Comparison of ENCODE assay signal across 10 cellular contexts in the genomic region with DNA sequence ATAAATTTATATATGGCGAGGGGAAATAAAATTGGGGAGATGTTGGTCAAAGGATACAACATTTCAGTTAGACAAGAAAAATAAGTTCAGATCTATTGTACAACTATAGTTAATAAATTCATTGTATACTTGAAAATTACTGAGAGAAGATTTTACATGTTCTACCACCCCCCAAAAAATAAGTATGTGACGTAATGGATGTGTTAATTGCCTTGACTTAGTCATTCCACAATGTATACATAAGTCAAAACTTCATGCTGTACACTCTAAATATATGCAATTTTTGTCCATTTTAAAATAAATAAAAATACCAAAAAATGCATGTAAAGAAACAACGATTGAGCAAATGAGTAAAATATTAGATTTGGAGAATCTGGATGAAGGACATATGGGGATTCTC. TPM values are rescaled to one million over a fixed set of nuclear protein-coding genes. Genes with fewer than 3 reads are reported as not detected.
DNase-seq lines count a peak whose midpoint lies in the region; ATAC-seq, FAIRE-seq and TF ChIP-seq lines count a peak whose summit lies in the region.
"Had no signal": no experiment of that assay in that cellular context is flagged by ENCODE, and none has a peak within 500 bp of the region (broad histone marks: within the 10 kb centered on the region; RNA-seq: fewer than 3 reads in every experiment).

No MANE protein-coding gene starts in this region.

- peaks cover 3 to 19% of the 10 kb centered on the region in 2 experiments; a peak in 3 of 4 replicates for H3K4me1 ChIP-seq in HCT116 (ENCODE audit: control insufficient read depth in 1 of 2, insufficient read depth in 2 of 2, low read length in 2 of 2)
- peaks cover 23% of the 10 kb centered on the region for H3K4me1 ChIP-seq in smooth muscle cell (ENCODE audit: low read depth)

- peaks cover 15% of the 10 kb centered on the region for H3F3A ChIP-seq in smooth muscle cell (ENCODE audit: low read depth)

- H3K4me3 ChIP-seq in HCT116 (replicated peaks in 1 of 2; ENCODE audit: low read depth in 1 of 2, low read length in 2 of 2), result peak overlapping the region; percentile 64 to 67; a peak in 3 of 4 replicates
- peak overlapping the region; percentile 76 for H3K4me3 ChIP-seq in fibroblast of the aortic adventitia (ENCODE audit: low read depth, low read length)
- H3K4me3 ChIP-seq in smooth muscle cell, result peak overlapping the region; percentile 94

- CTCF ChIA-PET in HCT116 (lab: Charles Lee), result no interaction called here

- peak overlapping the region; percentile 84 for H3K4me2 ChIP-seq in HCT116 (ENCODE audit: low read length)
- peak overlapping the region; percentile 99 for H3K4me2 ChIP-seq in smooth muscle cell

- intact Hi-C loops in HCT116 (cut with micrococcal nuclease), result loop anchor here (10.0 kb wide), 1 partner anchor 60 kb away; no protein-coding TSS in a partner anchor

- H3K36me3 ChIP-seq in HCT116 (ENCODE audit: control insufficient read depth in 1 of 2, insufficient read depth in 2 of 2, low read length in 2 of 2) (no peaks in the 10 kb centered on the region), smooth muscle cell (ENCODE audit: low read depth) (no peaks in the 10 kb centered on the region)

- TF ChIP-seq CTCF in HCT116 (IDR thresholded peaks at IDR 0.05 in 2 of 3, conservative IDR thresholded peaks at IDR 0.05 in 1 of 3; ENCODE audit: borderline replicate concordance in 1 of 3, insufficient read depth in 1 of 3, low read depth in 2 of 3, low read length in 2 of 3) (no peak), VCaP (conservative IDR thresholded peaks at IDR 0.05) (no peak), fibroblast of the aortic adventitia (IDR thresholded peaks at IDR 0.05; ENCODE audit: insufficient read depth, low read length) (no peak), smooth muscle cell (IDR thresholded peaks at IDR 0.05; ENCODE audit: borderline replicate concordance, insufficient read depth, poor library complexity, severe bottlenecking) (no peak)

- H4K20me1 ChIP-seq in HCT116 (ENCODE audit: insufficient read depth) (no peaks in the 10 kb centered on the region), smooth muscle cell (ENCODE audit: low read depth) (peaks cover 38% of the 10 kb centered on the region)

- H3K9ac ChIP-seq in HCT116 (ENCODE audit: low read length) (peak overlapping the region; percentile 92), smooth muscle cell (ENCODE audit: low read depth) (peak overlapping the region; percentile 100)

- no peak for DNase-seq in HCT116 (ENCODE audit: low read depth, low spot score)
- DNase-seq in fibroblast of the aortic adventitia (ENCODE audit: low read depth), result no peak
- no peak for DNase-seq in smooth muscle cell (lab: John Stamatoyannopoulos, UW; ENCODE audit: unreplicated experiment)
- no peak for DNase-seq in H54 (ENCODE audit: insufficient read length, low spot score)
- no peak for DNase-seq in hippocampal formation (lab: John Stamatoyannopoulos, UW)
- DNase-seq: NCI-H2081, nucleus accumbens had no signal

- no peak for FAIRE-seq in H54 (lab: Jason Lieb, UNC)

- WGBS in smooth muscle cell (ENCODE audit: low lambda C conversion rate), result 56% methylated on average over 3 of the region's 3 CpGs

- H2AFZ ChIP-seq in HCT116 (ENCODE audit: low read depth, low read length, poor library complexity, severe bottlenecking) (no peak overlapping the region), smooth muscle cell (ENCODE audit: low read depth) (no peak overlapping the region)

- ATAC-seq in HCT116 (no peak), HG02571 (IDR thresholded peaks at IDR 0.05; ENCODE audit: unreplicated experiment) (no peak), HG02938 (IDR thresholded peaks at IDR 0.05; ENCODE audit: unreplicated experiment) (no peak)

- H3K27ac ChIP-seq in HCT116 (ENCODE audit: low read depth, low read length), result no peak overlapping the region
- peak overlapping the region; percentile 86; the same call in 1 of the 2 replicates for H3K27ac ChIP-seq in VCaP
- H3K27ac ChIP-seq in smooth muscle cell (ENCODE audit: low read depth), result peak overlapping the region; percentile 100

- RAD21 ChIA-PET in HCT116 (lab: Charles Lee; ENCODE audit: low non-redundant PET in 1 of 2, low total read pairs in 2 of 2, uncharacterized antibody in 2 of 2, unreplicated experiment in 2 of 2), result no interaction called here

- H3K9me2 ChIP-seq in HCT116 (ENCODE audit: insufficient read depth), result no peaks in the 10 kb centered on the region

- H3K9me3 ChIP-seq in HCT116 (ENCODE audit: control insufficient read depth in 1 of 2, insufficient read depth in 1 of 2, low read depth in 1 of 2, low read length in 2 of 2) (no peaks in the 10 kb centered on the region), smooth muscle cell (replicated peaks; ENCODE audit: low read depth) (no peaks in the 10 kb centered on the region)

- no TSS peak for BruUV-seq in HCT116 (replicated peaks; lab: Mats Ljungman, UMichigan)

- no peak for TF ChIP-seq RAD21 in HCT116 (IDR thresholded peaks at IDR 0.05; ENCODE audit: low read depth)

- POLR2A ChIA-PET in HCT116 (lab: Charles Lee), result no interaction called here

- TF ChIP-seq POLR2A in HCT116 (IDR thresholded peaks at IDR 0.05; ENCODE audit: borderline replicate concordance, extremely low read depth, insufficient read depth, insufficient read length) (no peak), H54 (IDR thresholded peaks at IDR 0.05; ENCODE audit: low read depth, low read length) (no peak)

- H3K79me2 ChIP-seq in HCT116 (ENCODE audit: insufficient read depth, low read length) (peaks cover 36% of the 10 kb centered on the region), smooth muscle cell (ENCODE audit: low read depth) (peaks cover 57% of the 10 kb centered on the region)

- H3K27me3 ChIP-seq in HCT116 (ENCODE audit: insufficient read depth, low read length), result no peaks in the 10 kb centered on the region
- H3K27me3 ChIP-seq in smooth muscle cell (ENCODE audit: low read depth), result no peaks in the 10 kb centered on the region

TF ChIP-seq in HCT116, 20 proteins besides CTCF, POLR2A, EP300 and RAD21:
- TF ChIP-seq EZH2 (IDR thresholded peaks at IDR 0.05), result no peak
- no peak for TF ChIP-seq CEBPB (IDR thresholded peaks at IDR 0.05; ENCODE audit: low read depth)

RNA-seq across cellular contexts. Expression of gene USP11, which starts 1.8 kb away (rescaled TPM):
- 62.0 TPM for total RNA-seq in HCT116 (2021; ENCODE audit: unreplicated experiment)
- polyA plus RNA-seq in HCT116 (2012), result 87.7 and 102 TPM in 2 replicates
- total RNA-seq in fibroblast of the aortic adventitia (ENCODE audit: low replicate concordance), result 11.0 and 41.8 TPM in 2 replicates
- total RNA-seq in smooth muscle cell, result 80.6 and 84.0 TPM in 2 replicates
- polyA plus RNA-seq in smooth muscle cell, result 211 and 221 TPM in 2 replicates

RNA-seq across cellular contexts. Expression of gene CDK16, which starts 16.1 kb away (rescaled TPM):
- total RNA-seq in HCT116 (2021; ENCODE audit: unreplicated experiment), result 131 TPM
- 156 and 181 TPM in 2 replicates for polyA plus RNA-seq in HCT116 (2012)
- 25.3 and 91.6 TPM in 2 replicates for total RNA-seq in fibroblast of the aortic adventitia (ENCODE audit: low replicate concordance)
- total RNA-seq in smooth muscle cell, result 118 and 176 TPM in 2 replicates
- polyA plus RNA-seq in smooth muscle cell, result 269 and 270 TPM in 2 replicates

RNA-seq across cellular contexts. Expression of gene UBA1, which starts 41.0 kb away (rescaled TPM):
- total RNA-seq in HCT116 (2021; ENCODE audit: unreplicated experiment), result 275 TPM
- polyA plus RNA-seq in HCT116 (2012), result 267 and 276 TPM in 2 replicates
- total RNA-seq in fibroblast of the aortic adventitia (ENCODE audit: low replicate concordance), result 93.3 and 214 TPM in 2 replicates
- 223 and 233 TPM in 2 replicates for total RNA-seq in smooth muscle cell
- polyA plus RNA-seq in smooth muscle cell, result 243 and 246 TPM in 2 replicates
